ENCODE assay signal across 29 cellular contexts in genomic region chr1:169648187-169648586, GRCh38. TPM values are rescaled to one million over a fixed set of nuclear protein-coding genes. Genes with fewer than 3 reads are reported as not detected.
DNase-seq lines count a peak whose midpoint lies in the region; ATAC-seq and TF ChIP-seq lines count a peak whose summit lies in the region.
"Had no signal": no experiment of that assay in that cellular context is flagged by ENCODE, and none has a peak within 500 bp of the region (broad histone marks: within the 10 kb centered on the region; RNA-seq: fewer than 3 reads in every experiment).

No MANE protein-coding gene starts in this region.

- CTCF ChIA-PET in activated CD4-positive, alpha-beta T cell treated with anti-CD3 and anti-CD28 coated beads for 36 hours (lab: Charles Lee), result interaction anchor here (0.7 to 1.2 kb wide), 2 partner anchors 47 to 112 kb away, joined by 3 to 4 read pairs; no protein-coding TSS in a partner anchor
- CTCF ChIA-PET in CD4-positive, alpha-beta T cell (lab: Charles Lee), result no interaction called here
- CTCF ChIA-PET in activated B cell treated with CpG ODN at 0.5 μM for 24 hours (lab: Charles Lee), result interaction anchor here (1.0 kb wide), 1 partner anchor 64 kb away, joined by 3 read pairs; no protein-coding TSS in a partner anchor
- CTCF ChIA-PET in naive thymus-derived CD4-positive, alpha-beta T cell (lab: Charles Lee), result interaction anchor here (2.1 kb wide), 1 partner anchor 46 kb away, joined by 8 read pairs; no protein-coding TSS in a partner anchor

- H3K27ac Mint-ChIP-seq in activated CD4-positive, alpha-beta T cell treated with anti-CD3 and anti-CD28 coated beads for 36 hours, result peak overlapping the region; percentile 77
- H3K27ac Mint-ChIP-seq in CD4-positive, alpha-beta T cell, result peak overlapping the region; percentile 80
- peak overlapping the region; percentile 5 for H3K27ac Mint-ChIP-seq in activated B cell treated with CpG ODN at 0.5 μM for 24 hours
- H3K27ac Mint-ChIP-seq in naive thymus-derived CD4-positive, alpha-beta T cell, result peak overlapping the region in 8 of 9 donors; percentile 65 to 94 (median 88)

- no peaks in the 10 kb centered on the region for H3K27me3 Mint-ChIP-seq in activated CD4-positive, alpha-beta T cell treated with anti-CD3 and anti-CD28 coated beads for 36 hours
- no peaks in the 10 kb centered on the region for H3K27me3 Mint-ChIP-seq in CD4-positive, alpha-beta T cell
- no peaks in the 10 kb centered on the region for H3K27me3 Mint-ChIP-seq in activated B cell treated with CpG ODN at 0.5 μM for 24 hours
- no peaks in the 10 kb centered on the region for H3K27me3 Mint-ChIP-seq in naive thymus-derived CD4-positive, alpha-beta T cell

- peak overlapping the region; percentile 8 for H3K27ac ChIP-seq in CD4-positive, alpha-beta T cell (ENCODE audit: low read depth, low read length)
- H3K27ac ChIP-seq in naive thymus-derived CD4-positive, alpha-beta T cell (ENCODE audit: low read depth, low read length), result no peak overlapping the region
- H3K27ac ChIP-seq: epithelial cell of prostate, pancreas, PC-9, testis had no signal

- no peak for TF ChIP-seq CTCF in CD4-positive, alpha-beta T cell (IDR thresholded peaks at IDR 0.05)
- no peak for TF ChIP-seq CTCF in activated B cell treated with CpG ODN at 0.5 μM for 24 hours (IDR thresholded peaks at IDR 0.05)

- POLR2A ChIA-PET in activated CD4-positive, alpha-beta T cell treated with anti-CD3 and anti-CD28 coated beads for 36 hours (lab: Charles Lee), result no interaction called here
- POLR2A ChIA-PET in CD4-positive, alpha-beta T cell (lab: Charles Lee), result interaction anchor here (0.9 to 1.1 kb wide), 2 partner anchors 45 to 47 kb away, joined by 3 to 6 read pairs; no protein-coding TSS in a partner anchor
- POLR2A ChIA-PET in activated B cell treated with CpG ODN at 0.5 μM for 24 hours (lab: Charles Lee), result no interaction called here
- POLR2A ChIA-PET in naive thymus-derived CD4-positive, alpha-beta T cell (lab: Charles Lee), result interaction anchor here (0.7 to 2.8 kb wide), 4 partner anchors 14 to 51 kb away, joined by 3 to 10 read pairs (median 4); no protein-coding TSS in a partner anchor

- H3K4me3 Mint-ChIP-seq in activated CD4-positive, alpha-beta T cell treated with anti-CD3 and anti-CD28 coated beads for 36 hours, result no peak overlapping the region
- H3K4me3 Mint-ChIP-seq in CD4-positive, alpha-beta T cell, result peak overlapping the region; percentile 13
- H3K4me3 Mint-ChIP-seq in activated B cell treated with CpG ODN at 0.5 μM for 24 hours, result no peak overlapping the region
- H3K4me3 Mint-ChIP-seq in naive thymus-derived CD4-positive, alpha-beta T cell, result peak overlapping the region in 8 of 10 donors; percentile 42 to 74 (median 62)
- H3K4me3 Mint-ChIP-seq: CD14-positive monocyte had no signal

- H3K27me3 ChIP-seq in CD4-positive, alpha-beta T cell (ENCODE audit: control insufficient read depth, insufficient read depth, low read length), result no peaks in the 10 kb centered on the region
- H3K27me3 ChIP-seq in naive thymus-derived CD4-positive, alpha-beta T cell (ENCODE audit: control insufficient read depth in 2 of 2, insufficient read depth in 2 of 2, low read length in 2 of 2), result no peaks in the 10 kb centered on the region
- H3K27me3 ChIP-seq: pancreas, testis had no signal

- peaks cover 15% of the 10 kb centered on the region for H3K9me3 Mint-ChIP-seq in activated CD4-positive, alpha-beta T cell treated with anti-CD3 and anti-CD28 coated beads for 36 hours (ENCODE audit: low read depth)
- H3K9me3 Mint-ChIP-seq in CD4-positive, alpha-beta T cell, result peaks cover 2% of the 10 kb centered on the region
- H3K9me3 Mint-ChIP-seq in activated B cell treated with CpG ODN at 0.5 μM for 24 hours, result peaks cover 5% of the 10 kb centered on the region
- H3K9me3 Mint-ChIP-seq in naive thymus-derived CD4-positive, alpha-beta T cell, result peaks cover 0 to 7% (median 0%) of the 10 kb centered on the region in 11 donors

- peak; percentile 70 for ATAC-seq in activated CD4-positive, alpha-beta T cell treated with anti-CD3 and anti-CD28 coated beads for 36 hours
- ATAC-seq in CD4-positive, alpha-beta T cell (ENCODE audit: poor library complexity), result peak; percentile 37
- ATAC-seq in activated B cell treated with CpG ODN at 0.5 μM for 24 hours (ENCODE audit: low read depth), result no peak
- no peak for ATAC-seq in naive thymus-derived CD4-positive, alpha-beta T cell
- ATAC-seq: left cardiac atrium, mucosa of descending colon, pancreas, SK-N-SH treated with all-trans-retinoic acid at 6 μM for 48 hours had no signal

- no peak overlapping the region for H3K4me3 ChIP-seq in naive thymus-derived CD4-positive, alpha-beta T cell (ENCODE audit: low read length)
- H3K4me3 ChIP-seq: lung, mucosa of descending colon, pancreas, PC-9, testis had no signal

- H3K36me3 ChIP-seq in naive thymus-derived CD4-positive, alpha-beta T cell (ENCODE audit: control insufficient read depth in 2 of 3, insufficient read depth in 3 of 3, low read length in 3 of 3), result no peaks in the 10 kb centered on the region
- H3K36me3 ChIP-seq: pancreas had no signal

- H3K4me1 ChIP-seq in naive thymus-derived CD4-positive, alpha-beta T cell (ENCODE audit: control insufficient read depth in 2 of 2, insufficient read depth in 2 of 2, low read length in 2 of 2), result peaks cover 14 to 28% of the 10 kb centered on the region in 2 donors
- H3K4me1 ChIP-seq: pancreas, testis had no signal

- no peaks in the 10 kb centered on the region for H3K9me3 ChIP-seq in CD4-positive, alpha-beta T cell (ENCODE audit: control insufficient read depth, low read length)
- no peaks in the 10 kb centered on the region for H3K9me3 ChIP-seq in naive thymus-derived CD4-positive, alpha-beta T cell (ENCODE audit: control insufficient read depth in 2 of 3, low read length in 3 of 3)
- H3K9me3 ChIP-seq: mucosa of descending colon, pancreas, testis had no signal

- intact Hi-C loops in activated CD4-positive, alpha-beta T cell treated with anti-CD3 and anti-CD28 coated beads for 36 hours (cut with DNase I, micrococcal nuclease), result no loop called here
- intact Hi-C loops in CD4-positive, alpha-beta T cell (cut with DNase I, micrococcal nuclease), result loop anchor here in 1 of 2 experiments (5.0 kb wide), 1 partner anchor 36 kb away; no protein-coding TSS in a partner anchor
- intact Hi-C loops in activated B cell treated with CpG ODN at 0.5 μM for 24 hours (cut with micrococcal nuclease), result no loop called here
- intact Hi-C loops in naive thymus-derived CD4-positive, alpha-beta T cell (cut with micrococcal nuclease), result loop anchor here in 1 of 2 donors (2.0 kb wide), 1 partner anchor 63 kb away; the partner anchor contains the start of gene SELL

- H3K4me1 Mint-ChIP-seq in activated CD4-positive, alpha-beta T cell treated with anti-CD3 and anti-CD28 coated beads for 36 hours, result peaks cover 39% of the 10 kb centered on the region
- peaks cover 50% of the 10 kb centered on the region for H3K4me1 Mint-ChIP-seq in CD4-positive, alpha-beta T cell (ENCODE audit: low read depth)
- H3K4me1 Mint-ChIP-seq in activated B cell treated with CpG ODN at 0.5 μM for 24 hours, result peaks cover 17% of the 10 kb centered on the region
- peaks cover 18 to 55% (median 42%) of the 10 kb centered on the region in 7 donors for H3K4me1 Mint-ChIP-seq in naive thymus-derived CD4-positive, alpha-beta T cell

- peaks cover 8% of the 10 kb centered on the region for H3K36me3 Mint-ChIP-seq in activated CD4-positive, alpha-beta T cell treated with anti-CD3 and anti-CD28 coated beads for 36 hours (ENCODE audit: low read depth)
- H3K36me3 Mint-ChIP-seq in CD4-positive, alpha-beta T cell (ENCODE audit: low read depth), result no peaks in the 10 kb centered on the region
- no peaks in the 10 kb centered on the region for H3K36me3 Mint-ChIP-seq in activated B cell treated with CpG ODN at 0.5 μM for 24 hours (ENCODE audit: low read depth)
- H3K36me3 Mint-ChIP-seq in naive thymus-derived CD4-positive, alpha-beta T cell, result peaks cover 0 to 16% (median 6%) of the 10 kb centered on the region in 5 donors

- DNase-seq in activated CD4-positive, alpha-beta T cell treated with anti-CD3 and anti-CD28 coated beads for 36 hours, result no peak
- DNase-seq in activated CD4-positive, alpha-beta T cell treated with anti-CD3 and anti-CD28 coated beads, Interleukin-2, amount 50 U/mL, for 1 hour, result no peak
- DNase-seq in CD4-positive, alpha-beta T cell, result no peak
- DNase-seq in activated B cell treated with CpG ODN at 0.5 μM for 24 hours, result no peak
- no peak for DNase-seq in naive thymus-derived CD4-positive, alpha-beta T cell
- DNase-seq in HUDEP-2 (lab: John Stamatoyannopoulos, UW; ENCODE audit: unreplicated experiment in 76 of 76), result no peak
- DNase-seq in SK-N-DZ (ENCODE audit: low spot score), result no peak
- DNase-seq in Kasumi-1 (lab: John Stamatoyannopoulos, UW), result no peak
- DNase-seq: caudate nucleus; cortex of kidney; DMS 273 treated with DMSO at 0.1 percent for 48 hours; effector memory CD4-positive, alpha-beta T cell; EL; hypothalamus; left cardiac atrium; mucosa of descending colon; NCI-H2107; NCI-H345; NCI-H69; pancreas; PC-9; retina; testis had no signal

RNA-seq across cellular contexts. Expression of gene SELP, which starts 18.3 kb away (rescaled TPM):
- total RNA-seq in activated CD4-positive, alpha-beta T cell treated with anti-CD3 and anti-CD28 coated beads for 36 hours, result 1 to 10 TPM in 1 of 2 experiments, under 1 TPM in 1; 0.50 to 1.4 TPM
- 1 to 10 TPM; 1.3 to 1.4 TPM for total RNA-seq in CD4-positive, alpha-beta T cell
- 0.27 and 0.60 TPM in 2 replicates for total RNA-seq in activated B cell treated with CpG ODN at 0.5 μM for 24 hours
- 1 to 10 TPM in 4 of 5 experiments, under 1 TPM in 1; 0.27 to 3.2 (median 2.3) TPM for total RNA-seq in naive thymus-derived CD4-positive, alpha-beta T cell
- polyA plus RNA-seq in naive thymus-derived CD4-positive, alpha-beta T cell, result under 1 TPM; 0.39 to 0.50 TPM
- polyA plus RNA-seq in SK-N-DZ (2014; cell fraction: cytosol; rRNA removed), result not detected in 2 replicates
- polyA plus RNA-seq in SK-N-DZ (2014; cell fraction: nucleus; rRNA removed), result not detected in 2 replicates
- total RNA-seq: H1, PC-9 had no signal
- polyA plus RNA-seq: H1, neural cell had no signal

Comparison
In these comparisons a context has a peak if more than half of its experiments do, and no peak if none do; other contexts are left out.
1. ATAC-seq: peak in activated CD4-positive, alpha-beta T cell treated with anti-CD3 and anti-CD28 coated beads for 36 hours (single experiment) and CD4-positive, alpha-beta T cell (single experiment); none in activated B cell treated with CpG ODN at 0.5 μM for 24 hours (single experiment) and naive thymus-derived CD4-positive, alpha-beta T cell (single experiment).
2. H3K27ac Mint-ChIP-seq: peak in every context shown above with its lines; median percentile 88 in naive thymus-derived CD4-positive, alpha-beta T cell; 80 in CD4-positive, alpha-beta T cell; 77 in activated CD4-positive, alpha-beta T cell treated with anti-CD3 and anti-CD28 coated beads for 36 hours; 5 in activated B cell treated with CpG ODN at 0.5 μM for 24 hours.
3. H3K4me3 Mint-ChIP-seq: peak in CD4-positive, alpha-beta T cell (single experiment) and naive thymus-derived CD4-positive, alpha-beta T cell (8 of 10); none in activated CD4-positive, alpha-beta T cell treated with anti-CD3 and anti-CD28 coated beads for 36 hours (single experiment) and activated B cell treated with CpG ODN at 0.5 μM for 24 hours (single experiment).
4. POLR2A ChIA-PET loops: an anchor here in CD4-positive, alpha-beta T cell (0.9 to 1.1 kb wide) and naive thymus-derived CD4-positive, alpha-beta T cell (0.7 to 2.8 kb wide); none called in activated CD4-positive, alpha-beta T cell treated with anti-CD3 and anti-CD28 coated beads for 36 hours and activated B cell treated with CpG ODN at 0.5 μM for 24 hours.